8 cellular contexts compared by ENCODE assay signal in the genomic region with DNA sequence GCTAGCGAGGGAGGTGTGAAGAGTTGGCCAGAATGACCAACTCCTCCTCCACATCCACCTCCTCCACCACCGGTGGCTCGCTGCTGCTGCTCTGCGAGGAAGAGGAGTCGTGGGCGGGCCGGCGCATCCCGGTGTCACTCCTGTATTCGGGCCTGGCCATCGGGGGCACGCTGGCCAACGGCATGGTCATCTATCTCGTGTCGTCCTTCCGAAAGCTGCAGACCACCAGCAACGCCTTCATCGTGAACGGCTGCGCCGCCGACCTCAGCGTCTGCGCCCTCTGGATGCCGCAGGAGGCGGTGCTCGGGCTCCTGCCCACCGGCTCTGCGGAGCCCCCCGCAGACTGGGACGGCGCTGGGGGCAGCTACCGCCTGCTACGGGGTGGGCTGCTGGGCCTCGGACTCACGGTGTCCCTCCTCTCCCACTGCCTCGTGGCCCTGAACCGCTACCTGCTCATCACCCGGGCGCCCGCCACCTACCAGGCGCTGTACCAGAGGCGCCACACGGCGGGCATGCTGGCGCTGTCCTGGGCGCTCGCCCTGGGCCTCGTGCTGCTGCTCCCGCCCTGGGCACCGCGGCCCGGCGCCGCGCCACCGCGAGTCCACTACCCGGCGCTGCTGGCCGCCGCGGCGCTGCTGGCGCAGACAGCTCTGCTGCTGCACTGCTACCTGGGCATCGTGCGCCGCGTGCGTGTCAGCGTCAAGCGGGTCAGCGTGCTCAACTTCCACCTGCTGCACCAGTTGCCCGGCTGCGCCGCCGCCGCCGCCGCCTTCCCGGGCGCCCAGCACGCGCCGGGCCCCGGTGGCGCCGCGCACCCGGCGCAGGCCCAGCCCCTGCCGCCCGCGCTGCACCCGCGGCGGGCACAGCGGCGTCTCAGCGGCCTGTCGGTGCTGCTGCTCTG. TPM values are rescaled to one million over a fixed set of nuclear protein-coding genes. Genes with fewer than 3 reads are reported as not detected.
A peak's percentile ranks its signal among the peaks of the same experiment; 100 is the strongest.
DNase-seq lines count a peak whose midpoint lies in the region; ATAC-seq and TF ChIP-seq lines count a peak whose summit lies in the region.

No MANE protein-coding gene starts in this region.

- peaks cover 57% of the 10 kb centered on the region for H3K27me3 ChIP-seq in neuron (ENCODE audit: insufficient read depth, low read length)

- peak overlapping the region; percentile 89 for H2AFZ ChIP-seq in neuron (ENCODE audit: low read depth, low read length)

- no peak for ATAC-seq in HG03159 (IDR thresholded peaks at IDR 0.05; ENCODE audit: unreplicated experiment)
- no peak for ATAC-seq in HG03354 (IDR thresholded peaks at IDR 0.05; ENCODE audit: poor library complexity, severe bottlenecking, unreplicated experiment)

- peak overlapping the region; percentile 39 for H3K4me3 ChIP-seq in Jurkat, Clone E6-1 (ENCODE audit: low read length)
- H3K4me3 ChIP-seq in fibroblast of villous mesenchyme (ENCODE audit: low read depth, low read length) (peak overlapping the region; percentile 55), neuron (ENCODE audit: low read length) (peak overlapping the region; percentile 39)

- DNase-seq in D341Med (ENCODE audit: low spot score) (peak; percentile 78), fibroblast of villous mesenchyme (ENCODE audit: low read depth) (no peak), NCI-H2029 (lab: John Stamatoyannopoulos, UW) (no peak)
- DNase-seq in Jurkat, Clone E6-1 (ENCODE audit: low read depth, low spot score) = no peak
- DNase-seq in activated CD8-positive, alpha-beta memory T cell treated with anti-CD3 and anti-CD28 coated beads, Interleukin-2, amount 50 U/mL, for 48 hours = peak; percentile 67

- no peaks in the 10 kb centered on the region for H3K36me3 ChIP-seq in neuron (ENCODE audit: insufficient read depth, low read length)

- peaks cover 21% of the 10 kb centered on the region for H3K4me1 ChIP-seq in neuron (ENCODE audit: insufficient read depth, low read length)

- no peaks in the 10 kb centered on the region for H3K9me3 ChIP-seq in neuron (ENCODE audit: low read length)

- peak; percentile 12 for TF ChIP-seq CTCF in fibroblast of villous mesenchyme (IDR thresholded peaks at IDR 0.05; ENCODE audit: insufficient read depth, low read depth, low read length)

RNA-seq across cellular contexts. Expression of a gene that starts 1.2 kb away (rescaled TPM):
- polyA plus RNA-seq in Jurkat, Clone E6-1 (2012; ENCODE audit: insufficient read depth, insufficient read length) = not detected
- total RNA-seq in fibroblast of villous mesenchyme = not detected in 2 replicates

Comparison
In these comparisons a context has a peak if more than half of its experiments do, and no peak if none do; other contexts are left out.
1. DNase-seq: peak in D341Med (single experiment) and activated CD8-positive, alpha-beta memory T cell treated with anti-CD3 and anti-CD28 coated beads, Interleukin-2, amount 50 U/mL, for 48 hours (single experiment); none in Jurkat, Clone E6-1 (single experiment), fibroblast of villous mesenchyme (single experiment) and NCI-H2029 (single experiment).
2. Peak in every context shown above with its lines, with median percentiles within 50 percentile points of each other: H3K4me3 ChIP-seq.